Comparison of ENCODE assay signal across 1 cellular context in the genomic region with DNA sequence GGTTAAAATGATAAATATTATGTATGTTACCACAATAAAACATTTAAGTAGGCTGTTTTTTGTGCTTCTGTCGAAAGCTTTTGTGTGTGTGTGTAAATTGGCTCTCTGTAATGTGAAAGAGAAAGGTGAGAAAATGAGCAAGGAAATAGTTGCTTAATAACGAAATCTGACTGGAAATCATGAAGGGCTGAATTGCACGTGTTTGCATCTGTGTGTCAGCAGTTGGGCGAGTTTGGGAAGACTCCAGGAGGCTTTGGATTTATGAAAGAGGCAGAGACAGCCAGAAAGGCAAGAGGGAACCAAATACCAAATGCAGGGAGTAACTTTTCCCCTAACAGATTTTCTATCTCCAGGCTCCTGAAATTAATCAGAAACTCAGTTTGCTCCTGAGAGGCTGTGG.
TF ChIP-seq lines count a peak whose summit lies in the region.

No MANE protein-coding gene starts in this region.

TF ChIP-seq in WTC11, 78 proteins besides CTCF, POLR2A, EP300 and RAD21 (continued from another document):
- TF ChIP-seq NR3C1 (CRISPR knock-in tag; conservative IDR thresholded peaks at IDR 0.05; ENCODE audit: low read depth) (no peak), SMAD3 (CRISPR knock-in tag; IDR thresholded peaks at IDR 0.05; ENCODE audit: borderline replicate concordance) (no peak), ZNF425 (CRISPR knock-in tag; conservative IDR thresholded peaks at IDR 0.05) (no peak), EMX1 (CRISPR knock-in tag; IDR thresholded peaks at IDR 0.05) (no peak), ZNF671 (CRISPR knock-in tag; IDR thresholded peaks at IDR 0.05) (no peak), ATF2 (CRISPR knock-in tag; IDR thresholded peaks at IDR 0.05; ENCODE audit: borderline replicate concordance, low read depth) (no peak), ZNF532 (CRISPR knock-in tag; IDR thresholded peaks at IDR 0.05; ENCODE audit: borderline replicate concordance) (no peak), ZNF317 (CRISPR knock-in tag; IDR thresholded peaks at IDR 0.05; ENCODE audit: borderline replicate concordance, low read depth) (no peak), ZNF121 (CRISPR knock-in tag; IDR thresholded peaks at IDR 0.05) (no peak)
- TF ChIP-seq, protein P1, sequence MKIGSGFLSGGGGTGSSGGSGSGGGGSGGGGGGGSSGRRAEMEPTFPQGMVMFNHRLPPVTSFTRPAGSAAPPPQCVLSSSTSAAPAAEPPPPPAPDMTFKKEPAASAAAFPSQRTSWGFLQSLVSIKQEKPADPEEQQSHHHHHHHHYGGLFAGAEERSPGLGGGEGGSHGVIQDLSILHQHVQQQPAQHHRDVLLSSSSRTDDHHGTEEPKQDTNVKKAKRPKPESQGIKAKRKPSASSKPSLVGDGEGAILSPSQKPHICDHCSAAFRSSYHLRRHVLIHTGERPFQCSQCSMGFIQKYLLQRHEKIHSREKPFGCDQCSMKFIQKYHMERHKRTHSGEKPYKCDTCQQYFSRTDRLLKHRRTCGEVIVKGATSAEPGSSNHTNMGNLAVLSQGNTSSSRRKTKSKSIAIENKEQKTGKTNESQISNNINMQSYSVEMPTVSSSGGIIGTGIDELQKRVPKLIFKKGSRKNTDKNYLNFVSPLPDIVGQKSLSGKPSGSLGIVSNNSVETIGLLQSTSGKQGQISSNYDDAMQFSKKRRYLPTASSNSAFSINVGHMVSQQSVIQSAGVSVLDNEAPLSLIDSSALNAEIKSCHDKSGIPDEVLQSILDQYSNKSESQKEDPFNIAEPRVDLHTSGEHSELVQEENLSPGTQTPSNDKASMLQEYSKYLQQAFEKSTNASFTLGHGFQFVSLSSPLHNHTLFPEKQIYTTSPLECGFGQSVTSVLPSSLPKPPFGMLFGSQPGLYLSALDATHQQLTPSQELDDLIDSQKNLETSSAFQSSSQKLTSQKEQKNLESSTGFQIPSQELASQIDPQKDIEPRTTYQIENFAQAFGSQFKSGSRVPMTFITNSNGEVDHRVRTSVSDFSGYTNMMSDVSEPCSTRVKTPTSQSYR (CRISPR knock-in tag; IDR thresholded peaks at IDR 0.05): no peak
- TF ChIP-seq, protein P2, sequence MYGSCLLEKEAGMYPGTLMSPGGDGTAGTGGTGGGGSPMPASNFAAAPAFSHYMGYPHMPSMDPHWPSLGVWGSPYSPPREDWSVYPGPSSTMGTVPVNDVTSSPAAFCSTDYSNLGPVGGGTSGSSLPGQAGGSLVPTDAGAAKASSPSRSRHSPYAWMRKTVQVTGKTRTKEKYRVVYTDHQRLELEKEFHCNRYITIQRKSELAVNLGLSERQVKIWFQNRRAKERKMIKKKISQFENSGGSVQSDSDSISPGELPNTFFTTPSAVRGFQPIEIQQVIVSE (CRISPR knock-in tag; IDR thresholded peaks at IDR 0.05; ENCODE audit: borderline replicate concordance): no peak
- TF ChIP-seq, protein P3, sequence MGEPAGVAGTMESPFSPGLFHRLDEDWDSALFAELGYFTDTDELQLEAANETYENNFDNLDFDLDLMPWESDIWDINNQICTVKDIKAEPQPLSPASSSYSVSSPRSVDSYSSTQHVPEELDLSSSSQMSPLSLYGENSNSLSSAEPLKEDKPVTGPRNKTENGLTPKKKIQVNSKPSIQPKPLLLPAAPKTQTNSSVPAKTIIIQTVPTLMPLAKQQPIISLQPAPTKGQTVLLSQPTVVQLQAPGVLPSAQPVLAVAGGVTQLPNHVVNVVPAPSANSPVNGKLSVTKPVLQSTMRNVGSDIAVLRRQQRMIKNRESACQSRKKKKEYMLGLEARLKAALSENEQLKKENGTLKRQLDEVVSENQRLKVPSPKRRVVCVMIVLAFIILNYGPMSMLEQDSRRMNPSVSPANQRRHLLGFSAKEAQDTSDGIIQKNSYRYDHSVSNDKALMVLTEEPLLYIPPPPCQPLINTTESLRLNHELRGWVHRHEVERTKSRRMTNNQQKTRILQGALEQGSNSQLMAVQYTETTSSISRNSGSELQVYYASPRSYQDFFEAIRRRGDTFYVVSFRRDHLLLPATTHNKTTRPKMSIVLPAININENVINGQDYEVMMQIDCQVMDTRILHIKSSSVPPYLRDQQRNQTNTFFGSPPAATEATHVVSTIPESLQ (CRISPR knock-in tag; IDR thresholded peaks at IDR 0.05): no peak
- TF ChIP-seq, protein P4, sequence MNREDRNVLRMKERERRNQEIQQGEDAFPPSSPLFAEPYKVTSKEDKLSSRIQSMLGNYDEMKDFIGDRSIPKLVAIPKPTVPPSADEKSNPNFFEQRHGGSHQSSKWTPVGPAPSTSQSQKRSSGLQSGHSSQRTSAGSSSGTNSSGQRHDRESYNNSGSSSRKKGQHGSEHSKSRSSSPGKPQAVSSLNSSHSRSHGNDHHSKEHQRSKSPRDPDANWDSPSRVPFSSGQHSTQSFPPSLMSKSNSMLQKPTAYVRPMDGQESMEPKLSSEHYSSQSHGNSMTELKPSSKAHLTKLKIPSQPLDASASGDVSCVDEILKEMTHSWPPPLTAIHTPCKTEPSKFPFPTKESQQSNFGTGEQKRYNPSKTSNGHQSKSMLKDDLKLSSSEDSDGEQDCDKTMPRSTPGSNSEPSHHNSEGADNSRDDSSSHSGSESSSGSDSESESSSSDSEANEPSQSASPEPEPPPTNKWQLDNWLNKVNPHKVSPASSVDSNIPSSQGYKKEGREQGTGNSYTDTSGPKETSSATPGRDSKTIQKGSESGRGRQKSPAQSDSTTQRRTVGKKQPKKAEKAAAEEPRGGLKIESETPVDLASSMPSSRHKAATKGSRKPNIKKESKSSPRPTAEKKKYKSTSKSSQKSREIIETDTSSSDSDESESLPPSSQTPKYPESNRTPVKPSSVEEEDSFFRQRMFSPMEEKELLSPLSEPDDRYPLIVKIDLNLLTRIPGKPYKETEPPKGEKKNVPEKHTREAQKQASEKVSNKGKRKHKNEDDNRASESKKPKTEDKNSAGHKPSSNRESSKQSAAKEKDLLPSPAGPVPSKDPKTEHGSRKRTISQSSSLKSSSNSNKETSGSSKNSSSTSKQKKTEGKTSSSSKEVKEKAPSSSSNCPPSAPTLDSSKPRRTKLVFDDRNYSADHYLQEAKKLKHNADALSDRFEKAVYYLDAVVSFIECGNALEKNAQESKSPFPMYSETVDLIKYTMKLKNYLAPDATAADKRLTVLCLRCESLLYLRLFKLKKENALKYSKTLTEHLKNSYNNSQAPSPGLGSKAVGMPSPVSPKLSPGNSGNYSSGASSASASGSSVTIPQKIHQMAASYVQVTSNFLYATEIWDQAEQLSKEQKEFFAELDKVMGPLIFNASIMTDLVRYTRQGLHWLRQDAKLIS (CRISPR knock-in tag; IDR thresholded peaks at IDR 0.05; ENCODE audit: borderline replicate concordance): no peak
